In the genomic region with DNA sequence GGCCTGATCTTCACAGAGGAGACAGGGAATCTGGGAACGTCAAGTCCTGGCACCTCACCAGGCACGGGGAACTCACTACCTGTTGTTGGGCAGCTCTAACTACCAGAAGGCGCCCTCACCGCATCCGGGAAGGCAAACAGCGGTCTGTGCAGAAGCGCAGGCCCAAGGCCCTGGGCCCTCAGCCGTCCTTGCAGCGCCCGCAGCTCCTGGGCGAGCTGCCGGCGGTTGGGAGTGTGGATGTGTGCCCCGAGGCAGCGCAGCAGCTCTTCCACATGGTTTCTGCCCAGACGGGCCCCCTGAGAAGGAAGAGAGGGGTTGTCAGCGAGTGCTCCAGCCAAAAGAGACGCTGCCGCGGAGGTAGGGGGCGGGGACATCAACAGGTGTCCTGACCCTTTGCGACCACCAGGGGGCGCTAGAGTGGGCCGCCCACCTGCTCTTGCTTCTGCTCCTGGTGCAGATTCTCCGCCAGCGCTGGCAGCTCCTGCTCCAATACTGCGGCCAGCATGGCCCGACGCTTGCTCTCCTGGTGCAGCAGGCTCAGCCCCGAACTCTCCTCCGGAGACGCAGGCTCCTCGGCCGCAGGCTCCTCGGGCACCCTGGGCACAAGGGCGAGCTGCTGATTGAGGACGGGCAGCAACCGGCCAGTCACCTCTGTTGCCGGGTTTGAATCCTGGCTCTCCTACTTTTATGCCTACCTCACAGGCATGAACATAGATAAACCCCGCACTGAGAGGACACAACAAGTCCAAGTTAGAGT, we compare ENCODE assay signal across 8 cellular contexts. TPM values are rescaled to one million over a fixed set of nuclear protein-coding genes. Genes with fewer than 3 reads are reported as not detected.
DNase-seq lines count a peak whose midpoint lies in the region; ATAC-seq and TF ChIP-seq lines count a peak whose summit lies in the region.

No MANE protein-coding gene starts in this region.

- H3K27me3 Mint-ChIP-seq in activated T-helper 2 cell treated with anti-CD3 and anti-CD28 coated beads, Interferon-gamma antibody, Interleukin-2, Interleukin-4, amounts not matched to agents 10 μg/mL and 5 μg/mL and 100 μg/mL, durations not matched to agents 14 hours and 24 hours and 36 hours (ENCODE audit: low read depth): no peaks in the 10 kb centered on the region

- no peak overlapping the region for H3K4me3 ChIP-seq in thyroid gland (replicated peaks in 1 of 3)

- TF ChIP-seq POLR2A in thyroid gland (IDR thresholded peaks at IDR 0.05): no peak

- intact Hi-C loops in activated T-helper 2 cell treated with anti-CD3 and anti-CD28 coated beads, Interferon-gamma antibody, Interleukin-2, Interleukin-4, amounts not matched to agents 10 μg/mL and 5 μg/mL and 100 μg/mL, durations not matched to agents 14 hours and 24 hours and 36 hours (cut with micrococcal nuclease): loop anchor here (1.0 kb wide), 3 partner anchors 8 to 31 kb away; no protein-coding TSS in a partner anchor
- intact Hi-C loops in thyroid gland (cut with DNase I): loop anchor here (5.0 kb wide), 1 partner anchor 35 kb away; the partner anchor contains the start of gene GPR3

- peaks cover 16% of the 10 kb centered on the region for H3K36me3 Mint-ChIP-seq in activated T-helper 2 cell treated with anti-CD3 and anti-CD28 coated beads, Interferon-gamma antibody, Interleukin-2, Interleukin-4, amounts not matched to agents 10 μg/mL and 5 μg/mL and 100 μg/mL, durations not matched to agents 14 hours and 24 hours and 36 hours (ENCODE audit: low read depth)

- H3K4me1 ChIP-seq in foreskin keratinocyte: no peaks in the 10 kb centered on the region
- H3K4me1 ChIP-seq in thyroid gland: no peaks in the 10 kb centered on the region

- DNase-seq in DMS153 treated with DMSO at 0.1 percent for 48 hours (lab: John Stamatoyannopoulos, UW; ENCODE audit: unreplicated experiment) (peak; percentile 72), RPMI8226 (peak; percentile 72), foreskin keratinocyte (peak in 1 of 2 donors; percentile 37), occipital lobe (lab: John Stamatoyannopoulos, UW) (peak; percentile 23), thyroid gland (peak; percentile 69 to 71)
- DNase-seq in activated T-helper 2 cell treated with anti-CD3 and anti-CD28 coated beads, Interferon-gamma antibody, Interleukin-2, Interleukin-4, amounts not matched to agents 10 μg/mL and 5 μg/mL and 100 μg/mL, durations not matched to agents 14 hours and 24 hours and 36 hours (ENCODE audit: low spot score): peak; percentile 81

- peaks cover 27% of the 10 kb centered on the region for H3K4me1 Mint-ChIP-seq in activated T-helper 2 cell treated with anti-CD3 and anti-CD28 coated beads, Interferon-gamma antibody, Interleukin-2, Interleukin-4, amounts not matched to agents 10 μg/mL and 5 μg/mL and 100 μg/mL, durations not matched to agents 14 hours and 24 hours and 36 hours (ENCODE audit: low read depth)

- H3K4me3 Mint-ChIP-seq in activated T-helper 2 cell treated with anti-CD3 and anti-CD28 coated beads, Interferon-gamma antibody, Interleukin-2, Interleukin-4, amounts not matched to agents 10 μg/mL and 5 μg/mL and 100 μg/mL, durations not matched to agents 14 hours and 24 hours and 36 hours (ENCODE audit: low read depth): peak overlapping the region; percentile 56

- H3K27ac ChIP-seq in foreskin keratinocyte: no peak overlapping the region
- no peak overlapping the region for H3K27ac ChIP-seq in thyroid gland

- H3K27me3 ChIP-seq in foreskin keratinocyte (no peaks in the 10 kb centered on the region), thyroid gland (no peaks in the 10 kb centered on the region)

- peaks cover 24 to 39% of the 10 kb centered on the region in 2 donors for H3K36me3 ChIP-seq in thyroid gland

- WGBS in thyroid gland, 2 donors: 43 to 51% methylated on average over 17 to 22 of the region's 40 CpGs

- peak; percentile 40 for ATAC-seq in HG03108 (IDR thresholded peaks at IDR 0.05; ENCODE audit: unreplicated experiment)
- ATAC-seq in foreskin keratinocyte: peak; percentile 62
- ATAC-seq in GM18861 (IDR thresholded peaks at IDR 0.05; ENCODE audit: unreplicated experiment): no peak

- H3K9me3 ChIP-seq in thyroid gland: no peaks in the 10 kb centered on the region

- peak; percentile 95 for TF ChIP-seq CTCF in foreskin keratinocyte (conservative IDR thresholded peaks at IDR 0.05)
- peak; percentile 88 to 100 (median 94) for TF ChIP-seq CTCF in thyroid gland (IDR thresholded peaks at IDR 0.05)

- H3K27ac Mint-ChIP-seq in activated T-helper 2 cell treated with anti-CD3 and anti-CD28 coated beads, Interferon-gamma antibody, Interleukin-2, Interleukin-4, amounts not matched to agents 10 μg/mL and 5 μg/mL and 100 μg/mL, durations not matched to agents 14 hours and 24 hours and 36 hours: peak overlapping the region; percentile 76

- no peaks in the 10 kb centered on the region for H3K9me3 Mint-ChIP-seq in activated T-helper 2 cell treated with anti-CD3 and anti-CD28 coated beads, Interferon-gamma antibody, Interleukin-2, Interleukin-4, amounts not matched to agents 10 μg/mL and 5 μg/mL and 100 μg/mL, durations not matched to agents 14 hours and 24 hours and 36 hours

RNA-seq across cellular contexts. Expression of gene MAP3K6, which starts 9.3 kb away (rescaled TPM):
- total RNA-seq in activated T-helper 2 cell treated with anti-CD3 and anti-CD28 coated beads, Interferon-gamma antibody, Interleukin-2, Interleukin-4, amounts not matched to agents 10 μg/mL and 5 μg/mL and 100 μg/mL, durations not matched to agents 14 hours and 24 hours and 36 hours: 15.8 and 22.0 TPM in 2 replicates
- 43.3 and 44.7 TPM in 2 replicates for total RNA-seq in foreskin keratinocyte
- polyA plus RNA-seq in foreskin keratinocyte: 41.0 and 44.0 TPM in 2 replicates
- total RNA-seq in occipital lobe: 2.7 TPM
- 10 to 100 TPM; 17.6 to 62.9 (median 32.3) TPM for total RNA-seq in thyroid gland

RNA-seq across cellular contexts. Expression of gene SYTL1, which starts 15.6 kb away (rescaled TPM):
- 20.0 and 25.7 TPM in 2 replicates for total RNA-seq in activated T-helper 2 cell treated with anti-CD3 and anti-CD28 coated beads, Interferon-gamma antibody, Interleukin-2, Interleukin-4, amounts not matched to agents 10 μg/mL and 5 μg/mL and 100 μg/mL, durations not matched to agents 14 hours and 24 hours and 36 hours
- 42.3 and 49.3 TPM in 2 replicates for total RNA-seq in foreskin keratinocyte
- 49.6 and 62.4 TPM in 2 replicates for polyA plus RNA-seq in foreskin keratinocyte
- total RNA-seq in occipital lobe: not detected
- 10 to 100 TPM; 12.4 to 23.9 (median 18.4) TPM for total RNA-seq in thyroid gland

RNA-seq across cellular contexts. Expression of gene FCN3, which starts 17.2 kb away (rescaled TPM):
- total RNA-seq in activated T-helper 2 cell treated with anti-CD3 and anti-CD28 coated beads, Interferon-gamma antibody, Interleukin-2, Interleukin-4, amounts not matched to agents 10 μg/mL and 5 μg/mL and 100 μg/mL, durations not matched to agents 14 hours and 24 hours and 36 hours: not detected in 2 replicates
- total RNA-seq in foreskin keratinocyte (not detected in 2 replicates), occipital lobe (not detected), thyroid gland (10 to 100 TPM in 2 of 4 donors, 1 to 10 TPM in 2; 7.4 to 33.4 (median 10.7) TPM)
- polyA plus RNA-seq in foreskin keratinocyte: 0.11 and 0.12 TPM in 2 replicates

RNA-seq across cellular contexts. Expression of gene CD164L2, which starts 25.7 kb away (rescaled TPM):
- not detected in 2 replicates for total RNA-seq in activated T-helper 2 cell treated with anti-CD3 and anti-CD28 coated beads, Interferon-gamma antibody, Interleukin-2, Interleukin-4, amounts not matched to agents 10 μg/mL and 5 μg/mL and 100 μg/mL, durations not matched to agents 14 hours and 24 hours and 36 hours
- total RNA-seq in foreskin keratinocyte (1.7 and 2.7 TPM in 2 replicates), occipital lobe (not detected), thyroid gland (under 1 TPM in 3 of 4 donors, not detected in 1; 0.50 to 0.63 (median 0.54) TPM)
- polyA plus RNA-seq in foreskin keratinocyte: 3.2 and 4.5 TPM in 2 replicates

RNA-seq across cellular contexts. Expression of gene GPR3, which starts 35.0 kb away (rescaled TPM):
- 3.7 and 3.9 TPM in 2 replicates for total RNA-seq in activated T-helper 2 cell treated with anti-CD3 and anti-CD28 coated beads, Interferon-gamma antibody, Interleukin-2, Interleukin-4, amounts not matched to agents 10 μg/mL and 5 μg/mL and 100 μg/mL, durations not matched to agents 14 hours and 24 hours and 36 hours
- total RNA-seq in foreskin keratinocyte: 1.9 and 2.4 TPM in 2 replicates
- polyA plus RNA-seq in foreskin keratinocyte: 2.4 and 2.9 TPM in 2 replicates
- not detected for total RNA-seq in occipital lobe
- total RNA-seq in thyroid gland: 1 to 10 TPM in 1 of 4 donors, under 1 TPM in 3; 0.11 to 2.1 (median 0.60) TPM

Comparison
In these comparisons a context has a peak if more than half of its experiments do, and no peak if none do; other contexts are left out.
1. RNA of gene SYTL1, which starts 15.6 kb away (total RNA-seq): 42.3 to 49.3 TPM in foreskin keratinocyte, 20.0 to 25.7 TPM in activated T-helper 2 cell treated with anti-CD3 and anti-CD28 coated beads, Interferon-gamma antibody, Interleukin-2, Interleukin-4, amounts not matched to agents 10 μg/mL and 5 μg/mL and 100 μg/mL, durations not matched to agents 14 hours and 24 hours and 36 hours and 12.4 to 23.9 TPM in thyroid gland; not detected in occipital lobe (single experiment); every median in the first group is over 10 times any median in the second.